ENCODE assay signal across 27 cellular contexts in the genomic region with DNA sequence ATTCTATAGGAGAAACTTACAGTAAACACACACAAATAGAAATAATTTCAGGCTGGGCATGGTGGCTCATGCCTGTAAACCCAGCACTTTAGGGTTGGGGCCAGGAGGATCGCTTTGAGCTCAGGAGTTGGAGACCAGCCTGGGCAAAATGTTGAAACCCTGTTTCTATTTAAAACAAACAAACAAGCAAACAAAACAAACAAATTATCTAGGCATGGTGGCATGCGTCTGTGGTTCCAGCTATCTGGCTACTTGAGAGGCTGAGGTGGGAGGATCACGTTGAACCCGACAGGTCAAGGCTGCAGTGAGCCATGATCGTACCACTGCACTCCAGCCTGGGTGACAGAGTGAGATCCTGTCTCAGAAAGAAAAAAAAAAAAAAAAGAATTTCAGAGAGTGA.
"Had no signal": no experiment of that assay in that cellular context is flagged by ENCODE, and none has a peak within 500 bp of the region (broad histone marks: within the 10 kb centered on the region; RNA-seq: fewer than 3 reads in every experiment).

No MANE protein-coding gene starts in this region.

- H3K4me2 ChIP-seq: neural progenitor cell, smooth muscle cell had no signal

- H3K79me2 ChIP-seq: parathyroid adenoma had no signal

- FAIRE-seq: colon had no signal

- H3K9ac ChIP-seq: neural progenitor cell, parathyroid adenoma had no signal

- H3K9me3 ChIP-seq: mucosa of descending colon, suprapubic skin, transverse colon, upper lobe of right lung, uterus had no signal

- H3K36me3 ChIP-seq: heart right ventricle, neural progenitor cell, suprapubic skin, transverse colon, upper lobe of right lung, uterus had no signal

- H3K27me3 ChIP-seq: dorsolateral prefrontal cortex, heart right ventricle, neural progenitor cell, suprapubic skin, transverse colon, upper lobe of right lung, uterus had no signal

- H3K27ac ChIP-seq: dorsolateral prefrontal cortex, epithelial cell of prostate, heart right ventricle, neural progenitor cell, parathyroid adenoma, suprapubic skin, transverse colon, upper lobe of right lung, uterus had no signal

- H3K4me1 ChIP-seq: heart right ventricle, neural progenitor cell, parathyroid adenoma, uterus had no signal

- H2AFZ ChIP-seq: neural progenitor cell, parathyroid adenoma had no signal

- ATAC-seq: esophagus mucosa; heart right ventricle; mucosa of descending colon; sciatic nerve; stimulated activated naive CD8-positive, alpha-beta T cell treated with anti-CD3 and anti-CD28 coated beads, Interleukin-15, amount 100 ng/mL, for 72 hours; upper lobe of right lung had no signal

- DNase-seq: dorsolateral prefrontal cortex; effector CD4-positive, alpha-beta T cell; foreskin melanocyte; glutamatergic neuron; heart right ventricle; hypothalamus; immature natural killer cell; mesenchymal stem cell; mucosa of descending colon; naive B cell; stimulated activated CD4-positive, alpha-beta T cell treated with anti-CD3 and anti-CD28 coated beads, Interleukin-12 subunit alpha, Interleukin-12 subunit beta, amount 100 ng/mL, for 4 hours; stimulated activated CD4-positive, alpha-beta T cell treated with anti-CD3 and anti-CD28 coated beads, Interleukin-1b, Interleukin-23, amount 100 ng/mL, for 48 hours; stimulated activated CD4-positive, alpha-beta T cell treated with anti-CD3 and anti-CD28 coated beads, Interleukin-4, amount 100 ng/mL, for 1 hour; stimulated activated CD8-positive, alpha-beta memory T cell treated with anti-CD3 and anti-CD28 coated beads, Interleukin-4, amount 100 ng/mL, for 48 hours; stimulated activated naive CD4-positive, alpha-beta T cell; stimulated activated naive CD8-positive, alpha-beta T cell treated with anti-CD3 and anti-CD28 coated beads, Interleukin-15, amount 100 ng/mL, for 72 hours; transverse colon; upper lobe of right lung; uterus had no signal

- H3K4me3 ChIP-seq: dorsolateral prefrontal cortex, heart right ventricle, mucosa of descending colon, neural progenitor cell, smooth muscle cell, suprapubic skin, transverse colon, upper lobe of right lung, uterus had no signal
